ENCODE assay signal across 8 cellular contexts in genomic region chr9:17135578-17135904, GRCh38. TPM values are rescaled to one million over a fixed set of nuclear protein-coding genes. Genes with fewer than 3 reads are reported as not detected.
DNase-seq lines count a peak whose midpoint lies in the region; ATAC-seq and TF ChIP-seq lines count a peak whose summit lies in the region.

No MANE protein-coding gene starts in this region.

- H3K4me1 ChIP-seq in ES-I3 (ENCODE audit: insufficient read depth, low read length) (no peaks in the 10 kb centered on the region), hepatocyte (ENCODE audit: insufficient read depth) (peaks cover 5% of the 10 kb centered on the region)

- DNase-seq in hepatocyte (ENCODE audit: low spot score) (no peak), retinal pigment epithelial cell (ENCODE audit: low read depth) (no peak), HT-29 (ENCODE audit: low spot score) (no peak), islet precursor cell (no peak), cortex of kidney (lab: John Stamatoyannopoulos, UW) (no peak)

- peak overlapping the region; percentile 86 for H3K4me2 ChIP-seq in hepatocyte

- peak; percentile 46 for ATAC-seq in HG02642 (IDR thresholded peaks at IDR 0.05; ENCODE audit: poor library complexity, unreplicated experiment)

- H3K79me2 ChIP-seq in hepatocyte: peaks cover 30% of the 10 kb centered on the region

- H3K27me3 ChIP-seq in hepatocyte: no peaks in the 10 kb centered on the region

- H3K4me3 ChIP-seq in WI38 (ENCODE audit: low read depth, low read length) (peak overlapping the region; percentile 86), hepatocyte (peak overlapping the region; percentile 77), retinal pigment epithelial cell (ENCODE audit: low read length) (peak overlapping the region; percentile 88)

- H3K36me3 ChIP-seq in ES-I3 (ENCODE audit: insufficient read depth, low read length): no peaks in the 10 kb centered on the region
- no peaks in the 10 kb centered on the region for H3K36me3 ChIP-seq in hepatocyte (replicated peaks; ENCODE audit: insufficient read depth, low read depth)

- H3K9me3 ChIP-seq in ES-I3 (ENCODE audit: control insufficient read depth, insufficient read depth, low read length): no peaks in the 10 kb centered on the region
- H3K9me3 ChIP-seq in hepatocyte (ENCODE audit: low read depth): no peaks in the 10 kb centered on the region

- H3K27ac ChIP-seq in hepatocyte: peak overlapping the region; percentile 77

- TF ChIP-seq CTCF in WI38 (IDR thresholded peaks at IDR 0.05; ENCODE audit: low read depth, low read length) (no peak), hepatocyte (IDR thresholded peaks at IDR 0.05; ENCODE audit: poor library complexity) (no peak), retinal pigment epithelial cell (conservative IDR thresholded peaks at IDR 0.05; ENCODE audit: low read depth, low read length) (no peak)

- WGBS in hepatocyte (ENCODE audit: low lambda C conversion rate, missing lambda C conversion rate): 4% methylated on average over 18 of the region's 18 CpGs

- H3K9me2 ChIP-seq in hepatocyte (replicated peaks; ENCODE audit: insufficient read depth): no peaks in the 10 kb centered on the region

- H4K20me1 ChIP-seq in hepatocyte (ENCODE audit: insufficient read depth, poor library complexity, severe bottlenecking): no peaks in the 10 kb centered on the region

- peak overlapping the region; percentile 88 for H2AFZ ChIP-seq in hepatocyte

- H3K9ac ChIP-seq in ES-I3 (ENCODE audit: low read depth, low read length): peak overlapping the region; percentile 97

RNA-seq across cellular contexts. Expression of gene CNTLN, which starts 0.7 kb away (rescaled TPM):
- total RNA-seq in hepatocyte: 7.3 and 9.2 TPM in 2 replicates
- polyA plus RNA-seq in hepatocyte: 3.6 and 5.0 TPM in 2 replicates
- 0.25 and 1.1 TPM in 2 replicates for total RNA-seq in HT-29 (2014; rRNA removed; shearing (Covaris generic))
